ENCODE assay signal across 8 cellular contexts in the genomic region with DNA sequence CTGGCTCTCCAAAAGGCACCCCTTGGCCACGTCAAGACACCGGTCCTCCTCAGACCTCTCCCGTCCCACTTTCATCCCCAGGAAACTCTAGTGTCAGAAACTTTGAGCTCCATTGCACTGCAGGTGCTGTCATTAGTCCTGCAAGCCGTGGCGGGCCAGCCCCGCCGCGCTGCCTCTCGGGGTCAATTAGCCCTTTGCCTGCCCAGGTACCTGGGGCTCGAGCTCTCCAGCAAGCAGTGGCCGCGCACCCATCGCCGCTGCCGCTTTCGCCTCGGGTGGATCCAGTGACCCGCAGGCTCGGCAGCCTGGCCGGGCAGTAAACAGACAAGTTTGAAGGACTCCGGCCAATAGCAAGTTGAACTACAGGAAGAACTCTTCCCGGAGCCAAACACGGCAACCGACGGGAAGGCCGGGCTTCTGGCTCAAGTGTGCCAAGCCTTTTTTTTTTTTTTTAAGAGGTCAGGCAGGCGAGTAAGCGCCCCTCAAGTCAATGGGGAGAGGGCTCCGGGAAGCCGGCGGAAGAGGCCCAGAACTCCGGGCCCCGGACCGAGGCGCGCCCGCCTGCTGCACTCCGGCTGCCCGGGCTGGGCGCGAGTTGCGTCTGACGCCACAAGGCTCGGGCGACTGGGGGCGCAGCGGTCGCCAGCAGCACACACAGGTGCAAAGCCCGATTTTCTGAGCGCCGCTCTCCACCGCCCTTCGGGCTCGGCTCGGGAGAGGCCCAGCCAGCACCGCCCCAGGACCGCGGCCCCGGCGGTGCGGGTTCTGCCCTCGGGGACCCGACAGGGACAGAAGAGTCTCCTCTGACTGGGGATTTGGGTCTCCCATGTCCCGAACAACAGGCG. TPM values are rescaled to one million over a fixed set of nuclear protein-coding genes. Genes with fewer than 3 reads are reported as not detected.
DNase-seq lines count a peak whose midpoint lies in the region; ATAC-seq and TF ChIP-seq lines count a peak whose summit lies in the region.

No MANE protein-coding gene starts in this region.

- H3K4me3 ChIP-seq in NT2/D1 (ENCODE audit: insufficient read length, low read depth): peak overlapping the region; percentile 72
- peak overlapping the region; percentile 48 to 53 for H3K4me3 ChIP-seq in esophagus (ENCODE audit: low read depth in 1 of 2, low read length in 2 of 2)
- peak overlapping the region; percentile 58 to 68 for H3K4me3 ChIP-seq in muscle layer of colon (ENCODE audit: low read depth in 1 of 2, low read length in 2 of 2)
- H3K4me3 ChIP-seq in vagina: peak overlapping the region; percentile 52 to 73

- CTCF ChIA-PET in activated CD4-positive, alpha-beta T cell treated with anti-CD3 and anti-CD28 coated beads, Interleukin-2, amount 10 ng/mL, durations not matched to agents 7 days and 5 days (lab: Charles Lee): no interaction called here

- no peak for ATAC-seq in HG03571 (IDR thresholded peaks at IDR 0.05; ENCODE audit: unreplicated experiment)

- DNase-seq in activated CD4-positive, alpha-beta T cell treated with anti-CD3 and anti-CD28 coated beads, Interleukin-2, amount 10 ng/mL, durations not matched to agents 7 days and 5 days: no peak
- no peak for DNase-seq in activated CD4-positive, alpha-beta T cell treated with anti-CD3 and anti-CD28 coated beads for 48 hours
- no peak for DNase-seq in NT2/D1 (ENCODE audit: low read depth, low spot score)
- no peak for DNase-seq in vagina (ENCODE audit: extremely low spot score in 2 of 2)
- DNase-seq in kidney glomerular epithelial cell (lab: John Stamatoyannopoulos, UW): no peak

- no peak overlapping the region for H3K27ac ChIP-seq in esophagus (ENCODE audit: low read depth in 2 of 2, low read length in 1 of 2)
- H3K27ac ChIP-seq in muscle layer of colon (ENCODE audit: low read depth, low read length): no peak overlapping the region
- no peak overlapping the region for H3K27ac ChIP-seq in vagina

- H3K36me3 ChIP-seq in NT2/D1 (ENCODE audit: insufficient read depth, insufficient read length, low read length): no peaks in the 10 kb centered on the region
- H3K36me3 ChIP-seq in esophagus (ENCODE audit: control insufficient read depth in 2 of 2, insufficient read depth in 2 of 2, low read length in 1 of 2): no peaks in the 10 kb centered on the region
- H3K36me3 ChIP-seq in muscle layer of colon (ENCODE audit: insufficient read depth, low read length): no peaks in the 10 kb centered on the region
- no peaks in the 10 kb centered on the region for H3K36me3 ChIP-seq in vagina

- 1 to 2% methylated on average over 65 of the region's 65 CpGs for WGBS in esophagus, 2 donors

- TF ChIP-seq POLR2A in vagina (IDR thresholded peaks at IDR 0.05): no peak

- peaks cover 2% of the 10 kb centered on the region for H3K36me3 Mint-ChIP-seq in activated CD4-positive, alpha-beta T cell treated with anti-CD3 and anti-CD28 coated beads, Interleukin-2, amount 10 ng/mL, durations not matched to agents 7 days and 5 days (ENCODE audit: low read depth)

- H3K9me3 ChIP-seq in NT2/D1 (ENCODE audit: insufficient read depth, low read length) (no peaks in the 10 kb centered on the region), esophagus (ENCODE audit: control insufficient read depth in 2 of 2, insufficient read depth in 1 of 2, low read depth in 1 of 2, low read length in 1 of 2) (no peaks in the 10 kb centered on the region), muscle layer of colon (ENCODE audit: low read length) (no peaks in the 10 kb centered on the region), vagina (no peaks in the 10 kb centered on the region)

- peaks cover 65% of the 10 kb centered on the region for H3K27me3 Mint-ChIP-seq in activated CD4-positive, alpha-beta T cell treated with anti-CD3 and anti-CD28 coated beads, Interleukin-2, amount 10 ng/mL, durations not matched to agents 7 days and 5 days

- peak overlapping the region; percentile 54 for H3K27ac Mint-ChIP-seq in activated CD4-positive, alpha-beta T cell treated with anti-CD3 and anti-CD28 coated beads, Interleukin-2, amount 10 ng/mL, durations not matched to agents 7 days and 5 days

- intact Hi-C loops in vagina (cut with DNase I): no loop called here

- no peak for TF ChIP-seq CTCF in vagina (IDR thresholded peaks at IDR 0.05)

- H3K27me3 ChIP-seq in NT2/D1 (ENCODE audit: insufficient read depth, insufficient read length) (peaks cover 66% of the 10 kb centered on the region), esophagus (ENCODE audit: control insufficient read depth in 1 of 2, insufficient read depth in 2 of 2, low read length in 2 of 2) (peaks cover 3 to 8% of the 10 kb centered on the region in 2 donors), muscle layer of colon (ENCODE audit: control insufficient read depth in 1 of 2, insufficient read depth in 2 of 2, low read length in 2 of 2) (peaks cover 6 to 25% of the 10 kb centered on the region in 2 donors), vagina (no peaks in the 10 kb centered on the region)

- H3K4me1 ChIP-seq in NT2/D1 (ENCODE audit: insufficient read depth, insufficient read length): no peaks in the 10 kb centered on the region
- H3K4me1 ChIP-seq in esophagus (ENCODE audit: control insufficient read depth in 2 of 2, insufficient read depth in 2 of 2, low read length in 1 of 2): peaks cover 0 to 11% of the 10 kb centered on the region in 2 donors
- no peaks in the 10 kb centered on the region for H3K4me1 ChIP-seq in muscle layer of colon (ENCODE audit: insufficient read depth, low read length)
- peaks cover 24% of the 10 kb centered on the region for H3K4me1 ChIP-seq in vagina

- H3K4me1 Mint-ChIP-seq in activated CD4-positive, alpha-beta T cell treated with anti-CD3 and anti-CD28 coated beads, Interleukin-2, amount 10 ng/mL, durations not matched to agents 7 days and 5 days: peaks cover 15% of the 10 kb centered on the region

- POLR2A ChIA-PET in activated CD4-positive, alpha-beta T cell treated with anti-CD3 and anti-CD28 coated beads, Interleukin-2, amount 10 ng/mL, durations not matched to agents 7 days and 5 days (lab: Charles Lee): no interaction called here

- no peak overlapping the region for H3K4me3 Mint-ChIP-seq in activated CD4-positive, alpha-beta T cell treated with anti-CD3 and anti-CD28 coated beads, Interleukin-2, amount 10 ng/mL, durations not matched to agents 7 days and 5 days

- H3K9me3 Mint-ChIP-seq in activated CD4-positive, alpha-beta T cell treated with anti-CD3 and anti-CD28 coated beads, Interleukin-2, amount 10 ng/mL, durations not matched to agents 7 days and 5 days: no peaks in the 10 kb centered on the region

- peak overlapping the region; percentile 85 for H3K9ac ChIP-seq in NT2/D1 (ENCODE audit: insufficient read length, low read depth)
- no peak overlapping the region for H3K9ac ChIP-seq in muscle layer of colon (ENCODE audit: low read length)

RNA-seq across cellular contexts. Expression of a gene that starts 1.1 kb away (rescaled TPM):
- total RNA-seq in activated CD4-positive, alpha-beta T cell treated with anti-CD3 and anti-CD28 coated beads, Interleukin-2, amount 10 ng/mL, durations not matched to agents 7 days and 5 days: not detected
- polyA plus RNA-seq in esophagus: under 1 TPM; under 0.01 to 0.06 TPM
- total RNA-seq in vagina: 0.25 TPM
